In genomic region chr7:93178213-93178612, GRCh38 we compare ENCODE assay signal across 8 cellular contexts. TPM values are rescaled to one million over a fixed set of nuclear protein-coding genes. Genes with fewer than 3 reads are reported as not detected.
DNase-seq lines count a peak whose midpoint lies in the region; ATAC-seq, FAIRE-seq and TF ChIP-seq lines count a peak whose summit lies in the region.
"Had no signal": no experiment of that assay in that cellular context is flagged by ENCODE, and none has a peak within 500 bp of the region (broad histone marks: within the 10 kb centered on the region; RNA-seq: fewer than 3 reads in every experiment).

No MANE protein-coding gene starts in this region.

- in situ Hi-C loops in mammary epithelial cell (cut with MboI; ENCODE audit: low sequenced_read_pairs in 2 of 2): no loop called here

- H3K27ac ChIP-seq in mammary epithelial cell (ENCODE audit: insufficient read depth, low read depth, low read length): no peak overlapping the region
- no peak overlapping the region for H3K27ac ChIP-seq in pancreas
- H3K27ac ChIP-seq: skin epidermis had no signal

- no peak overlapping the region for H3K9ac ChIP-seq in mammary epithelial cell (ENCODE audit: insufficient read depth, low read length)

- no peak for DNase-seq in GM19239 (ENCODE audit: insufficient read length, low spot score)
- peak; percentile 63 to 68 for DNase-seq in NCI-H2081 (lab: John Stamatoyannopoulos, UW)
- DNase-seq in mammary epithelial cell: no peak
- no peak for DNase-seq in pancreas
- no peak for DNase-seq in islet precursor cell
- DNase-seq in activated CD4-positive, CD25-positive, alpha-beta regulatory T cell (lab: John Stamatoyannopoulos, UW): no peak

- H3K36me3 ChIP-seq in mammary epithelial cell (ENCODE audit: insufficient read depth, low read length) (no peaks in the 10 kb centered on the region), pancreas (no peaks in the 10 kb centered on the region)

- no peak overlapping the region for H3K4me2 ChIP-seq in mammary epithelial cell (ENCODE audit: insufficient read depth, low read depth, low read length)

- CTCF ChIA-PET in mammary epithelial cell (lab: Charles Lee; ENCODE audit: low non-redundant PET): no interaction called here

- FAIRE-seq in GM19239 (lab: Jason Lieb, UNC) (peak; percentile 39), pancreas (lab: Jason Lieb, UNC) (no peak)

- H3K9me3 ChIP-seq in mammary epithelial cell (replicated peaks; ENCODE audit: insufficient read depth, low read length) (no peaks in the 10 kb centered on the region), pancreas (no peaks in the 10 kb centered on the region)

- intact Hi-C loops in mammary epithelial cell (cut with micrococcal nuclease) (loop anchor here (1.0 to 5.0 kb wide), 3 partner anchors 50 to 374 kb away; no protein-coding TSS in a partner anchor), pancreas (cut with DNase I) (no loop called here)

- no peaks in the 10 kb centered on the region for H3K79me2 ChIP-seq in mammary epithelial cell (ENCODE audit: insufficient read depth, low read length)

- no peak overlapping the region for H2AFZ ChIP-seq in mammary epithelial cell (ENCODE audit: low read depth, low read length)

- no peaks in the 10 kb centered on the region for H4K20me1 ChIP-seq in mammary epithelial cell (ENCODE audit: insufficient read depth, low read length)

- no peak overlapping the region for H3K4me3 ChIP-seq in mammary epithelial cell (replicated peaks in 1 of 3; ENCODE audit: insufficient read depth in 1 of 3, low read depth in 2 of 3, low read length in 3 of 3)
- H3K4me3 ChIP-seq in pancreas: no peak overlapping the region
- H3K4me3 ChIP-seq: skin epidermis had no signal

- no TSS peak for BruUV-seq in mammary epithelial cell (replicated peaks; lab: Mats Ljungman, UMichigan)

- WGBS in mammary epithelial cell (ENCODE audit: low coverage, missing lambda C conversion rate): 30% methylated on average over 3 of the region's 3 CpGs
- WGBS in pancreas, 2 donors: 14 to 16% methylated on average over 3 of the region's 3 CpGs

- ATAC-seq in pancreas (peak in 3 of 4 donors; percentile 33 to 70 (median 67)), GM18858 (IDR thresholded peaks at IDR 0.05; ENCODE audit: unreplicated experiment) (no peak)

- H3K4me1 ChIP-seq in mammary epithelial cell (ENCODE audit: insufficient read depth, low read length) (no peaks in the 10 kb centered on the region), pancreas (no peaks in the 10 kb centered on the region)

- peaks cover 6% of the 10 kb centered on the region for H3K27me3 ChIP-seq in mammary epithelial cell (ENCODE audit: insufficient read depth, low read length)
- H3K27me3 ChIP-seq in pancreas: no peaks in the 10 kb centered on the region

- dilution Hi-C loops in mammary epithelial cell (cut with HindIII; ENCODE audit: low sequenced_read_pairs): no loop called here

- TF ChIP-seq CTCF in mammary epithelial cell (conservative IDR thresholded peaks at IDR 0.05 in 1 of 2, IDR thresholded peaks at IDR 0.05 in 1 of 2; ENCODE audit: extremely low read depth in 1 of 2, insufficient read depth in 1 of 2, low read depth in 1 of 2, low read length in 2 of 2): peak; percentile 34 to 40
- TF ChIP-seq CTCF in pancreas (IDR thresholded peaks at IDR 0.05): no peak

RNA-seq across cellular contexts. Expression of gene SAMD9L, which starts 30.0 kb away (rescaled TPM):
- total RNA-seq in mammary epithelial cell (1 to 10 TPM; 4.2 to 6.7 TPM), pancreas (1 to 10 TPM; 1.5 to 7.4 (median 2.1) TPM)
- polyA plus RNA-seq in mammary epithelial cell (0.56 TPM), pancreas (1 to 10 TPM; 2.0 to 3.7 TPM)
- polyA minus RNA-seq in mammary epithelial cell: 1.4 TPM

RNA-seq across cellular contexts. Expression of gene HEPACAM2, which starts 48.1 kb away (rescaled TPM):
- total RNA-seq in mammary epithelial cell: under 1 TPM in 1 of 2 donors, not detected in 1; 0.17 TPM
- not detected for polyA plus RNA-seq in mammary epithelial cell
- polyA minus RNA-seq in mammary epithelial cell: not detected
- total RNA-seq in pancreas: 1 to 10 TPM in 4 of 6 donors, under 1 TPM in 2; 0.65 to 5.4 (median 2.6) TPM
- polyA plus RNA-seq in pancreas: 10 to 100 TPM in 1 of 2 donors, 1 to 10 TPM in 1; 4.9 to 28.0 TPM

RNA-seq across cellular contexts. Expression of gene VPS50, which starts 54.0 kb away (rescaled TPM):
- total RNA-seq in mammary epithelial cell (10 to 100 TPM; 18.4 to 31.3 TPM), pancreas (10 to 100 TPM in 4 of 6 donors, 1 to 10 TPM in 2; 8.1 to 18.9 (median 11.1) TPM)
- polyA plus RNA-seq in mammary epithelial cell (6.9 TPM), pancreas (1 to 10 TPM; 3.3 to 6.9 TPM)
- polyA minus RNA-seq in mammary epithelial cell: 42.3 TPM

Comparison
In these comparisons a context has a peak if more than half of its experiments do, and no peak if none do; other contexts are left out.
1. DNase-seq: peak in NCI-H2081 (2 of 2); none in GM19239 (single experiment), mammary epithelial cell (single experiment), pancreas (0 of 6), islet precursor cell (single experiment) and activated CD4-positive, CD25-positive, alpha-beta regulatory T cell (0 of 4).
2. CTCF ChIP-seq: peak in mammary epithelial cell (2 of 2); none in pancreas (0 of 4).